In genomic region chr1:66929691-66929998, GRCh38 we compare ENCODE assay signal across 1 cellular context.
TF ChIP-seq lines count a peak whose summit lies in the region.

No MANE protein-coding gene starts in this region.

TF ChIP-seq in endothelial cell of umbilical vein, 7 proteins besides CTCF, POLR2A, EP300 and RAD21 (continued from another document):
- TF ChIP-seq POLR2AphosphoS5 (IDR thresholded peaks at IDR 0.05; ENCODE audit: insufficient read depth, low read depth, low read length) (no peak), FOS (IDR thresholded peaks at IDR 0.05; ENCODE audit: borderline replicate concordance, insufficient read depth, low read length) (no peak), JUN (IDR thresholded peaks at IDR 0.05; ENCODE audit: borderline replicate concordance, insufficient read depth, insufficient read length, low read depth) (no peak)
TF ChIP-seq in endothelial cell of umbilical vein: peak in this region for 0.
